Comparison of ENCODE assay signal across 9 cellular contexts in genomic region chr1:90114521-90115141, GRCh38.
DNase-seq lines count a peak whose midpoint lies in the region; ATAC-seq and TF ChIP-seq lines count a peak whose summit lies in the region.
"Had no signal": no experiment of that assay in that cellular context is flagged by ENCODE, and none has a peak within 500 bp of the region (broad histone marks: within the 10 kb centered on the region; RNA-seq: fewer than 3 reads in every experiment).

No MANE protein-coding gene starts in this region.

- H3K36me3 Mint-ChIP-seq in chondrocyte (ENCODE audit: low read depth), result no peaks in the 10 kb centered on the region

- peak; percentile 89 for TF ChIP-seq CTCF in chondrocyte (IDR thresholded peaks at IDR 0.05)

- no peak overlapping the region for H3K27ac Mint-ChIP-seq in chondrocyte (ENCODE audit: unreplicated experiment)
- H3K27ac Mint-ChIP-seq: naive thymus-derived CD4-positive, alpha-beta T cell had no signal

- no peaks in the 10 kb centered on the region for H3K4me1 Mint-ChIP-seq in chondrocyte (ENCODE audit: low read depth)
- H3K4me1 Mint-ChIP-seq: naive thymus-derived CD4-positive, alpha-beta T cell had no signal

- DNase-seq in DMS 273 (lab: John Stamatoyannopoulos, UW; ENCODE audit: unreplicated experiment), result peak; percentile 86
- DNase-seq in HS-5 (ENCODE audit: low read depth), result peak; percentile 31
- DNase-seq in NCI-H82 treated with DMSO at 0.1 percent for 48 hours (lab: John Stamatoyannopoulos, UW; ENCODE audit: unreplicated experiment), result peak; percentile 49
- DNase-seq in chondrocyte (ENCODE audit: low spot score), result no peak
- DNase-seq in myocyte (ENCODE audit: low read depth), result peak; percentile 69
- no peak for DNase-seq in activated effector memory CD4-positive, alpha-beta T cell treated with anti-CD3 and anti-CD28 coated beads, Interleukin-2, amount 50 U/mL, for 16 hours
- no peak for DNase-seq in ureter (ENCODE audit: low spot score)

- H3K9me3 Mint-ChIP-seq in chondrocyte (ENCODE audit: low read depth), result peaks cover 4% of the 10 kb centered on the region

- peaks cover 37% of the 10 kb centered on the region for H3K27me3 Mint-ChIP-seq in chondrocyte (ENCODE audit: low read depth)

- H3K4me3 Mint-ChIP-seq in chondrocyte (ENCODE audit: unreplicated experiment), result no peak overlapping the region
- H3K4me3 Mint-ChIP-seq: naive thymus-derived CD4-positive, alpha-beta T cell had no signal

- no peak for ATAC-seq in GM18498 (IDR thresholded peaks at IDR 0.05; ENCODE audit: unreplicated experiment)
- ATAC-seq: naive thymus-derived CD4-positive, alpha-beta T cell had no signal

Comparison
In these comparisons a context has a peak if more than half of its experiments do, and no peak if none do; other contexts are left out.
1. DNase-seq: peak in DMS 273 (single experiment), HS-5 (single experiment), NCI-H82 treated with DMSO at 0.1 percent for 48 hours (single experiment) and myocyte (single experiment); none in chondrocyte (single experiment), activated effector memory CD4-positive, alpha-beta T cell treated with anti-CD3 and anti-CD28 coated beads, Interleukin-2, amount 50 U/mL, for 16 hours (single experiment) and ureter (single experiment).